In the genomic region with DNA sequence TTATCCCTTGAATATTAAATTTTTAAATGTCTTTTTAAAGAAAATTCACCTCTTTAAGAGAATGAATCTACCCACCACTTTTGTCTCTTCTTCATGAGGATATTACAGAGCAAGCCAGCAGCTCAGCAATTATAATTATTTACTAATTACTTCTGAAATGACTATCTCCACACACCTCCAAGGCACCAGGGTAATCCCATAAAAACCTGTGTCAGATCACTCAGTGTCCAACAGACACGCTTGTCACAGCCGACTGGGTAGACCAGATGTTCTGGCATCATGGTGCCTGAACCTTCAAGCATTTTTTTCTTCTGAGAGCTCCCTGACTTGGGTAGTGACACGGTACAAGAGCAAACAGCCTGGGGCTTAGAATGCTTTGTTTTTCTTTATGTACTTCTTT, we compare ENCODE assay signal across 17 cellular contexts.
A peak's percentile ranks its signal among the peaks of the same experiment; 100 is the strongest.
DNase-seq lines count a peak whose midpoint lies in the region; ATAC-seq and TF ChIP-seq lines count a peak whose summit lies in the region.
"Had no signal": no experiment of that assay in that cellular context is flagged by ENCODE, and none has a peak within 500 bp of the region (broad histone marks: within the 10 kb centered on the region; RNA-seq: fewer than 3 reads in every experiment).

No MANE protein-coding gene starts in this region.

- H4K20me1 ChIP-seq in PC-3 (ENCODE audit: low read length): no peaks in the 10 kb centered on the region
- H4K20me1 ChIP-seq: BLaER1 treated with 17β-estradiol and CSF1 and Interleukin-3, amounts not matched to agents 10 nM and 100 nM had no signal

- CTCF ChIA-PET in activated CD8-positive, alpha-beta memory T cell treated with anti-CD3 and anti-CD28 coated beads, Interleukin-2, amount 10 ng/mL, durations not matched to agents 7 days and 5 days (lab: Charles Lee): no interaction called here
- CTCF ChIA-PET in PC-3 (lab: Charles Lee): no interaction called here

- H3K27ac Mint-ChIP-seq in activated CD8-positive, alpha-beta memory T cell treated with anti-CD3 and anti-CD28 coated beads, Interleukin-2, amount 10 ng/mL, durations not matched to agents 7 days and 5 days: no peak overlapping the region
- H3K27ac Mint-ChIP-seq: CD8-positive, alpha-beta memory T cell had no signal

- peaks cover 26% of the 10 kb centered on the region for H3K27me3 Mint-ChIP-seq in activated CD8-positive, alpha-beta memory T cell treated with anti-CD3 and anti-CD28 coated beads, Interleukin-2, amount 10 ng/mL, durations not matched to agents 7 days and 5 days
- peaks cover 21% of the 10 kb centered on the region for H3K27me3 Mint-ChIP-seq in activated T-cell treated with anti-CD3 and anti-CD28 coated beads, Interleukin-2, amount 50 U/mL, for 4 hours (ENCODE audit: low read depth)

- H3K4me1 Mint-ChIP-seq in activated CD8-positive, alpha-beta memory T cell treated with anti-CD3 and anti-CD28 coated beads, Interleukin-2, amount 10 ng/mL, durations not matched to agents 7 days and 5 days: no peaks in the 10 kb centered on the region
- H3K4me1 Mint-ChIP-seq in activated T-cell treated with anti-CD3 and anti-CD28 coated beads, Interleukin-2, amount 50 U/mL, for 4 hours (ENCODE audit: low read depth): no peaks in the 10 kb centered on the region
- H3K4me1 Mint-ChIP-seq: CD8-positive, alpha-beta memory T cell had no signal

- no peak overlapping the region for H3K4me3 ChIP-seq in PC-3 (ENCODE audit: low read length)
- H3K4me3 ChIP-seq: BLaER1 treated with 17β-estradiol and CSF1 and Interleukin-3, amounts not matched to agents 10 nM and 100 nM; SJSA1 had no signal

- POLR2A ChIA-PET in PC-3 (lab: Charles Lee; ENCODE audit: unreplicated experiment): interaction anchor here (0.6 kb wide), 1 partner anchor 152 kb away, joined by 3 read pairs; no protein-coding TSS in a partner anchor

- no TSS peak for BruUV-seq in PC-3 (replicated peaks; lab: Mats Ljungman, UMichigan)

- no peaks in the 10 kb centered on the region for H3K9me3 Mint-ChIP-seq in activated CD8-positive, alpha-beta memory T cell treated with anti-CD3 and anti-CD28 coated beads, Interleukin-2, amount 10 ng/mL, durations not matched to agents 7 days and 5 days (ENCODE audit: low read depth)
- H3K9me3 Mint-ChIP-seq in activated T-cell treated with anti-CD3 and anti-CD28 coated beads, Interleukin-2, amount 50 U/mL, for 4 hours: no peaks in the 10 kb centered on the region
- H3K9me3 Mint-ChIP-seq: CD8-positive, alpha-beta memory T cell had no signal

- H3K79me2 ChIP-seq in PC-3 (ENCODE audit: low read length): no peaks in the 10 kb centered on the region

- no peak overlapping the region for H3K4me2 ChIP-seq in PC-3 (ENCODE audit: low read length)
- H3K4me2 ChIP-seq: BLaER1 treated with 17β-estradiol and CSF1 and Interleukin-3, amounts not matched to agents 10 nM and 100 nM had no signal

- H3K27me3 ChIP-seq in PC-3 (ENCODE audit: low read length): peaks cover 10% of the 10 kb centered on the region
- H3K27me3 ChIP-seq: BLaER1 treated with 17β-estradiol and CSF1 and Interleukin-3, amounts not matched to agents 10 nM and 100 nM had no signal

- H3K36me3 Mint-ChIP-seq in activated CD8-positive, alpha-beta memory T cell treated with anti-CD3 and anti-CD28 coated beads, Interleukin-2, amount 10 ng/mL, durations not matched to agents 7 days and 5 days: no peaks in the 10 kb centered on the region
- no peaks in the 10 kb centered on the region for H3K36me3 Mint-ChIP-seq in activated T-cell treated with anti-CD3 and anti-CD28 coated beads, Interleukin-2, amount 50 U/mL, for 4 hours (ENCODE audit: insufficient read depth)
- H3K36me3 Mint-ChIP-seq: CD8-positive, alpha-beta memory T cell had no signal

- no peak for TF ChIP-seq CTCF in PC-3 (conservative IDR thresholded peaks at IDR 0.05; ENCODE audit: low read depth, low read length)

- H3K9me2 ChIP-seq in PC-3 (replicated peaks; ENCODE audit: low read length): no peaks in the 10 kb centered on the region

- H3K4me1 ChIP-seq in PC-3 (ENCODE audit: insufficient read depth, low read length): no peaks in the 10 kb centered on the region
- H3K4me1 ChIP-seq: BLaER1 treated with 17β-estradiol and CSF1 and Interleukin-3, amounts not matched to agents 10 nM and 100 nM; SJSA1 had no signal

- DNase-seq in activated CD8-positive, alpha-beta memory T cell treated with anti-CD3 and anti-CD28 coated beads, Interleukin-2, amount 10 ng/mL, durations not matched to agents 7 days and 5 days: peak; percentile 33
- no peak for DNase-seq in activated CD8-positive, alpha-beta memory T cell treated with anti-CD3 and anti-CD28 coated beads, Interleukin-2, amount 50 U/mL, for 4 hours
- peak; percentile 76 for DNase-seq in NCI-H1694 (lab: John Stamatoyannopoulos, UW)
- peak; percentile 3 for DNase-seq in PC-3
- peak; percentile 5 for DNase-seq in renal cortical epithelial cell (ENCODE audit: low read depth)
- DNase-seq in NCI-H510A treated with DMSO at 0.1 percent for 48 hours (lab: John Stamatoyannopoulos, UW): no peak
- no peak for DNase-seq in activated T-cell treated with anti-CD3 and anti-CD28 coated beads, Interleukin-2, amount 50 U/mL, for 4 hours
- DNase-seq: CD8-positive, alpha-beta memory T cell; KBM-7; MV-4-11; NCI-H1436 treated with DMSO at 0.1 percent for 48 hours; NCI-H2081 treated with DMSO at 0.1 percent for 48 hours; NCI-H2227 treated with DMSO at 0.1 percent for 48 hours; SW 1271 had no signal

- no peak overlapping the region for H2AFZ ChIP-seq in PC-3 (ENCODE audit: low read length)

- no peaks in the 10 kb centered on the region for H3F3A ChIP-seq in PC-3 (ENCODE audit: low read length, unreplicated experiment)

- no peaks in the 10 kb centered on the region for H3K36me3 ChIP-seq in PC-3 (ENCODE audit: low read depth, low read length)
- H3K36me3 ChIP-seq: BLaER1 treated with 17β-estradiol and CSF1 and Interleukin-3, amounts not matched to agents 10 nM and 100 nM; SJSA1 had no signal

- H3K27ac ChIP-seq in PC-3 (ENCODE audit: low read length): no peak overlapping the region
- H3K27ac ChIP-seq: BLaER1 treated with 17β-estradiol and CSF1 and Interleukin-3, amounts not matched to agents 10 nM and 100 nM; SJSA1 had no signal

- no peaks in the 10 kb centered on the region for H3K9me3 ChIP-seq in PC-3 (ENCODE audit: low read length)
- H3K9me3 ChIP-seq: BLaER1 treated with 17β-estradiol and CSF1 and Interleukin-3, amounts not matched to agents 10 nM and 100 nM; SJSA1 had no signal

- H3K9ac ChIP-seq in PC-3 (ENCODE audit: low read length): no peak overlapping the region
- H3K9ac ChIP-seq: BLaER1 treated with 17β-estradiol and CSF1 and Interleukin-3, amounts not matched to agents 10 nM and 100 nM had no signal

- H3K4me3 Mint-ChIP-seq in activated CD8-positive, alpha-beta memory T cell treated with anti-CD3 and anti-CD28 coated beads, Interleukin-2, amount 10 ng/mL, durations not matched to agents 7 days and 5 days: no peak overlapping the region
- no peak overlapping the region for H3K4me3 Mint-ChIP-seq in activated T-cell treated with anti-CD3 and anti-CD28 coated beads, Interleukin-2, amount 50 U/mL, for 4 hours
- H3K4me3 Mint-ChIP-seq: CD8-positive, alpha-beta memory T cell had no signal

- ATAC-seq in activated CD8-positive, alpha-beta memory T cell treated with anti-CD3 and anti-CD28 coated beads, Interleukin-2, amount 10 ng/mL, durations not matched to agents 7 days and 5 days: no peak
- ATAC-seq in PC-3 (no peak), SK-N-SH treated with all-trans-retinoic acid at 6 μM for 48 hours (no peak)
- no peak for ATAC-seq in activated T-cell treated with anti-CD3 and anti-CD28 coated beads, Interleukin-2, amount 50 U/mL, for 4 hours

- intact Hi-C loops in PC-3 (cut with micrococcal nuclease): no loop called here

TF ChIP-seq in SK-N-SH treated with all-trans-retinoic acid at 6 μM for 48 hours, 23 proteins besides CTCF, POLR2A, EP300 and RAD21 (continues in another document):
- TF ChIP-seq ARNTL (CRISPR knock-in tag; IDR thresholded peaks at IDR 0.05; ENCODE audit: borderline replicate concordance, low read depth): no peak
- TF ChIP-seq, protein P1, sequence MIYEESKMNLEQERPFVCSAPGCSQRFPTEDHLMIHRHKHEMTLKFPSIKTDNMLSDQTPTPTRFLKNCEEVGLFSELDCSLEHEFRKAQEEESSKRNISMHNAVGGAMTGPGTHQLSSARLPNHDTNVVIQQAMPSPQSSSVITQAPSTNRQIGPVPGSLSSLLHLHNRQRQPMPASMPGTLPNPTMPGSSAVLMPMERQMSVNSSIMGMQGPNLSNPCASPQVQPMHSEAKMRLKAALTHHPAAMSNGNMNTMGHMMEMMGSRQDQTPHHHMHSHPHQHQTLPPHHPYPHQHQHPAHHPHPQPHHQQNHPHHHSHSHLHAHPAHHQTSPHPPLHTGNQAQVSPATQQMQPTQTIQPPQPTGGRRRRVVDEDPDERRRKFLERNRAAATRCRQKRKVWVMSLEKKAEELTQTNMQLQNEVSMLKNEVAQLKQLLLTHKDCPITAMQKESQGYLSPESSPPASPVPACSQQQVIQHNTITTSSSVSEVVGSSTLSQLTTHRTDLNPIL (CRISPR knock-in tag; IDR thresholded peaks at IDR 0.05; ENCODE audit: low read depth): no peak
- TF ChIP-seq, protein P2, sequence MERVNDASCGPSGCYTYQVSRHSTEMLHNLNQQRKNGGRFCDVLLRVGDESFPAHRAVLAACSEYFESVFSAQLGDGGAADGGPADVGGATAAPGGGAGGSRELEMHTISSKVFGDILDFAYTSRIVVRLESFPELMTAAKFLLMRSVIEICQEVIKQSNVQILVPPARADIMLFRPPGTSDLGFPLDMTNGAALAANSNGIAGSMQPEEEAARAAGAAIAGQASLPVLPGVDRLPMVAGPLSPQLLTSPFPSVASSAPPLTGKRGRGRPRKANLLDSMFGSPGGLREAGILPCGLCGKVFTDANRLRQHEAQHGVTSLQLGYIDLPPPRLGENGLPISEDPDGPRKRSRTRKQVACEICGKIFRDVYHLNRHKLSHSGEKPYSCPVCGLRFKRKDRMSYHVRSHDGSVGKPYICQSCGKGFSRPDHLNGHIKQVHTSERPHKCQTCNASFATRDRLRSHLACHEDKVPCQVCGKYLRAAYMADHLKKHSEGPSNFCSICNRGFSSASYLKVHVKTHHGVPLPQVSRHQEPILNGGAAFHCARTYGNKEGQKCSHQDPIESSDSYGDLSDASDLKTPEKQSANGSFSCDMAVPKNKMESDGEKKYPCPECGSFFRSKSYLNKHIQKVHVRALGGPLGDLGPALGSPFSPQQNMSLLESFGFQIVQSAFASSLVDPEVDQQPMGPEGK (CRISPR knock-in tag; IDR thresholded peaks at IDR 0.05; ENCODE audit: borderline replicate concordance): no peak
- TF ChIP-seq TCF4 (CRISPR knock-in tag; IDR thresholded peaks at IDR 0.05; ENCODE audit: borderline replicate concordance): no peak
- no peak for TF ChIP-seq ZC3H10 (CRISPR knock-in tag; IDR thresholded peaks at IDR 0.05)
- no peak for TF ChIP-seq TOX (CRISPR knock-in tag; IDR thresholded peaks at IDR 0.05; ENCODE audit: borderline replicate concordance)
- TF ChIP-seq ESRRG (CRISPR knock-in tag; IDR thresholded peaks at IDR 0.05): no peak

Comparison
In these comparisons a context has a peak if more than half of its experiments do, and no peak if none do; other contexts are left out.
1. DNase-seq: peak in activated CD8-positive, alpha-beta memory T cell treated with anti-CD3 and anti-CD28 coated beads, Interleukin-2, amount 10 ng/mL, durations not matched to agents 7 days and 5 days (single experiment), NCI-H1694 (single experiment), PC-3 (single experiment) and renal cortical epithelial cell (single experiment); none in activated CD8-positive, alpha-beta memory T cell treated with anti-CD3 and anti-CD28 coated beads, Interleukin-2, amount 50 U/mL, for 4 hours (single experiment), NCI-H510A treated with DMSO at 0.1 percent for 48 hours (single experiment) and activated T-cell treated with anti-CD3 and anti-CD28 coated beads, Interleukin-2, amount 50 U/mL, for 4 hours (single experiment).